11 cellular contexts compared by ENCODE assay signal in genomic region chr17:17125136-17126084, GRCh38.
DNase-seq lines count a peak whose midpoint lies in the region; TF ChIP-seq lines count a peak whose summit lies in the region.
"Had no signal": no experiment of that assay in that cellular context is flagged by ENCODE, and none has a peak within 500 bp of the region (broad histone marks: within the 10 kb centered on the region; RNA-seq: fewer than 3 reads in every experiment).

No MANE protein-coding gene starts in this region.

- no peak for TF ChIP-seq EP300 in stomach (IDR thresholded peaks at IDR 0.05)

- H3K79me2 ChIP-seq in fibroblast of lung (ENCODE audit: control insufficient read depth, insufficient read depth, low read length), result peaks cover 50% of the 10 kb centered on the region

- H3K4me3 Mint-ChIP-seq in T-helper 2 cell treated with Interferon-gamma antibody and Interleukin-4, amounts not matched to agents 5 μg/mL and 100 μg/mL, for 36 hours, result peak overlapping the region; percentile 14
- peak overlapping the region; percentile 19 for H3K4me3 Mint-ChIP-seq in stimulated activated naive CD8-positive, alpha-beta T cell treated with anti-CD3 and anti-CD28 coated beads, Interleukin-15, Interleukin-2, amounts not matched to agents 100 ng/mL and 50 ng/mL, for 24 hours

- H2AFZ ChIP-seq in fibroblast of lung (ENCODE audit: low read length), result no peak overlapping the region
- H2AFZ ChIP-seq: parathyroid adenoma had no signal

- H3K9me3 ChIP-seq in fibroblast of lung (ENCODE audit: control insufficient read depth, insufficient read depth, low read depth, low read length), result no peaks in the 10 kb centered on the region
- no peaks in the 10 kb centered on the region for H3K9me3 ChIP-seq in stomach
- H3K9me3 ChIP-seq: adrenal gland had no signal

- 75 to 87% (median 87%) methylated on average over 5 to 6 of the region's 6 CpGs for WGBS in stomach, 5 donors

- no peak for TF ChIP-seq CTCF in fibroblast of lung (conservative IDR thresholded peaks at IDR 0.05 in 1 of 2, IDR thresholded peaks at IDR 0.05 in 1 of 2; ENCODE audit: low read depth in 1 of 2, low read length in 2 of 2)
- no peak for TF ChIP-seq CTCF in stomach (IDR thresholded peaks at IDR 0.05)

- H3K9ac ChIP-seq in fibroblast of lung (ENCODE audit: insufficient read depth, low read length), result no peak overlapping the region
- H3K9ac ChIP-seq: parathyroid adenoma had no signal

- TF ChIP-seq POLR2A in stomach (IDR thresholded peaks at IDR 0.05), result no peak

- H4K20me1 ChIP-seq in fibroblast of lung (ENCODE audit: control insufficient read depth, extremely low read depth, insufficient read depth, low read length), result no peaks in the 10 kb centered on the region

- H3K27me3 Mint-ChIP-seq in T-helper 2 cell treated with Interferon-gamma antibody and Interleukin-4, amounts not matched to agents 5 μg/mL and 100 μg/mL, for 36 hours (ENCODE audit: low read depth), result no peaks in the 10 kb centered on the region
- no peaks in the 10 kb centered on the region for H3K27me3 Mint-ChIP-seq in stimulated activated naive CD8-positive, alpha-beta T cell treated with anti-CD3 and anti-CD28 coated beads, Interleukin-15, Interleukin-2, amounts not matched to agents 100 ng/mL and 50 ng/mL, for 24 hours

- DNase-seq in activated T-cell treated with anti-CD3 and anti-CD28 coated beads, Interleukin-2, amount 50 U/mL, for 1 hour, result peak; percentile 32
- DNase-seq in activated T-cell treated with anti-CD3 and anti-CD28 coated beads for 4 hours (no peak), fibroblast of lung (ENCODE audit: low read depth in 2 of 2) (peak in 1 of 2 donors; percentile 34), midbrain (lab: John Stamatoyannopoulos, UW) (no peak), NOMO-1 treated with dmso at 0.1 percent for 144 hours (lab: John Stamatoyannopoulos, UW; ENCODE audit: unreplicated experiment) (no peak), stomach (no peak)
- no peak for DNase-seq in T-helper 2 cell treated with Interferon-gamma antibody and Interleukin-4, amounts not matched to agents 5 μg/mL and 100 μg/mL, for 36 hours (ENCODE audit: low spot score)
- DNase-seq: adrenal gland had no signal

- H3K27ac Mint-ChIP-seq in T-helper 2 cell treated with Interferon-gamma antibody and Interleukin-4, amounts not matched to agents 5 μg/mL and 100 μg/mL, for 36 hours, result peak overlapping the region; percentile 64
- peak overlapping the region; percentile 80 for H3K27ac Mint-ChIP-seq in stimulated activated naive CD8-positive, alpha-beta T cell treated with anti-CD3 and anti-CD28 coated beads, Interleukin-15, Interleukin-2, amounts not matched to agents 100 ng/mL and 50 ng/mL, for 24 hours

- H3K27me3 ChIP-seq in fibroblast of lung (ENCODE audit: control insufficient read depth, insufficient read depth, low read length), result no peaks in the 10 kb centered on the region
- H3K27me3 ChIP-seq in stomach, result no peaks in the 10 kb centered on the region
- H3K27me3 ChIP-seq: adrenal gland had no signal

- peaks cover 3% of the 10 kb centered on the region for H3K36me3 Mint-ChIP-seq in T-helper 2 cell treated with Interferon-gamma antibody and Interleukin-4, amounts not matched to agents 5 μg/mL and 100 μg/mL, for 36 hours (ENCODE audit: low read depth)
- H3K36me3 Mint-ChIP-seq in stimulated activated naive CD8-positive, alpha-beta T cell treated with anti-CD3 and anti-CD28 coated beads, Interleukin-15, Interleukin-2, amounts not matched to agents 100 ng/mL and 50 ng/mL, for 24 hours (ENCODE audit: low read depth), result peaks cover 5% of the 10 kb centered on the region

- H3K9me3 Mint-ChIP-seq in T-helper 2 cell treated with Interferon-gamma antibody and Interleukin-4, amounts not matched to agents 5 μg/mL and 100 μg/mL, for 36 hours, result no peaks in the 10 kb centered on the region
- H3K9me3 Mint-ChIP-seq in stimulated activated naive CD8-positive, alpha-beta T cell treated with anti-CD3 and anti-CD28 coated beads, Interleukin-15, Interleukin-2, amounts not matched to agents 100 ng/mL and 50 ng/mL, for 24 hours, result no peaks in the 10 kb centered on the region

- H3K27ac ChIP-seq in fibroblast of lung (ENCODE audit: insufficient read depth, low read length) (peak overlapping the region; percentile 50), stomach (peak overlapping the region in 2 of 5 donors; percentile 4 to 6)
- H3K27ac ChIP-seq: C4-2B, parathyroid adenoma had no signal

- H3K4me3 ChIP-seq in fibroblast of lung (replicated peaks in 1 of 4; ENCODE audit: control extremely low read depth in 1 of 4, insufficient read depth in 1 of 4, low read depth in 3 of 4, low read length in 4 of 4), result no peak overlapping the region
- H3K4me3 ChIP-seq in stomach, result no peak overlapping the region
- H3K4me3 ChIP-seq: adrenal gland had no signal

- H3K4me1 ChIP-seq in fibroblast of lung (ENCODE audit: control insufficient read depth, extremely low read depth, insufficient read depth, low read length) (peaks cover 2% of the 10 kb centered on the region), stomach (peaks cover 15 to 84% (median 46%) of the 10 kb centered on the region in 4 donors)
- H3K4me1 ChIP-seq: parathyroid adenoma had no signal

- intact Hi-C loops in stomach (cut with DNase I; ENCODE audit: low total_unique reads), result no loop called here

- peaks cover 34% of the 10 kb centered on the region for H3K4me1 Mint-ChIP-seq in T-helper 2 cell treated with Interferon-gamma antibody and Interleukin-4, amounts not matched to agents 5 μg/mL and 100 μg/mL, for 36 hours (ENCODE audit: low read depth)
- H3K4me1 Mint-ChIP-seq in stimulated activated naive CD8-positive, alpha-beta T cell treated with anti-CD3 and anti-CD28 coated beads, Interleukin-15, Interleukin-2, amounts not matched to agents 100 ng/mL and 50 ng/mL, for 24 hours (ENCODE audit: low read depth), result peaks cover 59% of the 10 kb centered on the region

- H3K4me2 ChIP-seq in fibroblast of lung (ENCODE audit: extremely low read depth, insufficient read depth, low read length), result no peak overlapping the region

- H3K36me3 ChIP-seq in fibroblast of lung (ENCODE audit: control insufficient read depth, insufficient read depth, low read length), result peaks cover 11% of the 10 kb centered on the region
- peaks cover 15 to 41% (median 38%) of the 10 kb centered on the region in 4 donors for H3K36me3 ChIP-seq in stomach
